Comparison of ENCODE assay signal across 8 cellular contexts in genomic region chr6:35731736-35732532, GRCh38. TPM values are rescaled to one million over a fixed set of nuclear protein-coding genes. Genes with fewer than 3 reads are reported as not detected.
DNase-seq lines count a peak whose midpoint lies in the region; ATAC-seq and TF ChIP-seq lines count a peak whose summit lies in the region.

No MANE protein-coding gene starts in this region.

- H3K4me3 Mint-ChIP-seq in IgD-negative memory B cell: peak overlapping the region; percentile 86 to 98 (median 91)

- peak overlapping the region; percentile 66 for H3K4me3 ChIP-seq in neuron (ENCODE audit: low read length)
- peak overlapping the region; percentile 63 to 79 for H3K4me3 ChIP-seq in stomach smooth muscle (ENCODE audit: low read length in 2 of 2)

- no peaks in the 10 kb centered on the region for H3K36me3 Mint-ChIP-seq in IgD-negative memory B cell

- H3K27ac Mint-ChIP-seq in IgD-negative memory B cell: peak overlapping the region; percentile 95 to 98 (median 95)

- peak overlapping the region; percentile 92 for H3K27ac ChIP-seq in foreskin keratinocyte
- H3K27ac ChIP-seq in stomach smooth muscle (ENCODE audit: low read length): peak overlapping the region; percentile 100

- peak overlapping the region; percentile 73 for H2AFZ ChIP-seq in neuron (ENCODE audit: low read depth, low read length)

- ATAC-seq in GM21447 (IDR thresholded peaks at IDR 0.05; ENCODE audit: unreplicated experiment) (peak; percentile 52), foreskin keratinocyte (peak; percentile 30)

- no peaks in the 10 kb centered on the region for H3K27me3 Mint-ChIP-seq in IgD-negative memory B cell

- no peaks in the 10 kb centered on the region for H3K36me3 ChIP-seq in neuron (ENCODE audit: insufficient read depth, low read length)
- no peaks in the 10 kb centered on the region for H3K36me3 ChIP-seq in stomach smooth muscle (ENCODE audit: control insufficient read depth in 2 of 2, insufficient read depth in 2 of 2, low read length in 2 of 2)

- DNase-seq in DMS153 treated with DMSO at 0.1 percent for 48 hours (lab: John Stamatoyannopoulos, UW; ENCODE audit: unreplicated experiment) (peak; percentile 71), SHP77 (lab: John Stamatoyannopoulos, UW) (peak; percentile 62 to 70), foreskin keratinocyte (peak; percentile 84 to 90)
- peak; percentile 92 for DNase-seq in activated gamma-delta T cell treated with anti-CD3 and anti-CD28 coated beads, Interleukin-2, amount 50 U/mL, for 16 hours (ENCODE audit: low read depth)

- no peaks in the 10 kb centered on the region for H3K27me3 ChIP-seq in foreskin keratinocyte
- no peaks in the 10 kb centered on the region for H3K27me3 ChIP-seq in neuron (ENCODE audit: insufficient read depth, low read length)
- H3K27me3 ChIP-seq in stomach smooth muscle (ENCODE audit: control insufficient read depth in 1 of 2, insufficient read depth in 2 of 2, low read length in 2 of 2): no peaks in the 10 kb centered on the region

- H3K4me1 Mint-ChIP-seq in IgD-negative memory B cell: peaks cover 32 to 44% (median 41%) of the 10 kb centered on the region in 3 donors

- H3K9ac ChIP-seq in stomach smooth muscle (ENCODE audit: low read length in 2 of 2): peak overlapping the region; percentile 95 to 96

- peak; percentile 18 for TF ChIP-seq CTCF in foreskin keratinocyte (conservative IDR thresholded peaks at IDR 0.05)

- H3K4me1 ChIP-seq in foreskin keratinocyte (peaks cover 28% of the 10 kb centered on the region), neuron (ENCODE audit: insufficient read depth, low read length) (peaks cover 26% of the 10 kb centered on the region), stomach smooth muscle (ENCODE audit: control insufficient read depth, insufficient read depth, low read length) (peaks cover 61% of the 10 kb centered on the region)

- H3K9me3 ChIP-seq in neuron (ENCODE audit: low read length) (no peaks in the 10 kb centered on the region), stomach smooth muscle (ENCODE audit: control insufficient read depth in 2 of 2, low read length in 2 of 2) (no peaks in the 10 kb centered on the region)

- H3K9me3 Mint-ChIP-seq in IgD-negative memory B cell: no peaks in the 10 kb centered on the region

RNA-seq across cellular contexts. Expression of gene ARMC12, which starts 4.9 kb away (rescaled TPM):
- polyA plus RNA-seq in IgD-negative memory B cell (0.39 TPM), foreskin keratinocyte (0.15 and 0.23 TPM in 2 replicates)
- total RNA-seq in foreskin keratinocyte: 0.14 and 0.27 TPM in 2 replicates

RNA-seq across cellular contexts. Expression of gene FKBP5, which starts 43.2 kb away (rescaled TPM):
- polyA plus RNA-seq in IgD-negative memory B cell: 25.1 TPM
- total RNA-seq in foreskin keratinocyte: 42.2 and 59.4 TPM in 2 replicates
- polyA plus RNA-seq in foreskin keratinocyte: 28.1 and 41.8 TPM in 2 replicates

RNA-seq across cellular contexts. Expression of gene CLPSL2, which starts 44.5 kb away (rescaled TPM):
- polyA plus RNA-seq in IgD-negative memory B cell (not detected), foreskin keratinocyte (not detected in 2 replicates)
- total RNA-seq in foreskin keratinocyte: not detected in 2 replicates

RNA-seq across cellular contexts. Expression of gene CLPSL1, which starts 48.9 kb away (rescaled TPM):
- polyA plus RNA-seq in IgD-negative memory B cell (not detected), foreskin keratinocyte (not detected in 2 replicates)
- not detected in 2 replicates for total RNA-seq in foreskin keratinocyte

Comparison
In these comparisons a context has a peak if more than half of its experiments do, and no peak if none do; other contexts are left out.
1. Peak in every context shown above with its lines: DNase-seq, ATAC-seq, H3K4me3 ChIP-seq and H3K27ac ChIP-seq.